Comparison of ENCODE assay signal across 8 cellular contexts in genomic region chr17:1829189-1829578, GRCh38. TPM values are rescaled to one million over a fixed set of nuclear protein-coding genes. Genes with fewer than 3 reads are reported as not detected.
DNase-seq lines count a peak whose midpoint lies in the region; ATAC-seq, FAIRE-seq and TF ChIP-seq lines count a peak whose summit lies in the region.

No MANE protein-coding gene starts in this region.

- H3K4ac ChIP-seq in mesenchymal stem cell (ENCODE audit: low read depth in 1 of 2, low read length in 2 of 2): peak overlapping the region; percentile 31 to 67

- POLR2A ChIA-PET in A549 (lab: Yijun Ruan, JAX): interaction anchor here (0.7 to 1.4 kb wide), 7 partner anchors 9 to 112 kb away, joined by 3 to 13 read pairs (median 5); partner anchors contain the start of gene WDR81

- no peak overlapping the region for H2BK15ac ChIP-seq in mesenchymal stem cell (ENCODE audit: low read depth, poor library complexity, severe bottlenecking)

- CTCF ChIA-PET in A549 (lab: Yijun Ruan, JAX): interaction anchor here (0.5 to 1.3 kb wide), 7 partner anchors 8 to 165 kb away, joined by 3 to 4 read pairs (median 3); no protein-coding TSS in a partner anchor

- TF ChIP-seq CTCF in A549 (IDR thresholded peaks at IDR 0.05) (no peak), colonic mucosa (IDR thresholded peaks at IDR 0.05) (no peak), vagina (IDR thresholded peaks at IDR 0.05) (no peak), D721Med (IDR thresholded peaks at IDR 0.05; ENCODE audit: insufficient read depth, missing control alignments) (no peak)

- H2AK5ac ChIP-seq in mesenchymal stem cell (ENCODE audit: low read length, severe bottlenecking): peak overlapping the region; percentile 22

- FAIRE-seq in A549 (lab: Jason Lieb, UNC) (no peak), D721Med (lab: Jason Lieb, UNC) (no peak)

- H3K18ac ChIP-seq in mesenchymal stem cell (ENCODE audit: low read depth in 1 of 2, low read length in 2 of 2): peak overlapping the region in 1 of 2 experiments; percentile 93

- H3K9me3 ChIP-seq in A549: no peaks in the 10 kb centered on the region
- no peaks in the 10 kb centered on the region for H3K9me3 ChIP-seq in colonic mucosa
- no peaks in the 10 kb centered on the region for H3K9me3 ChIP-seq in mesenchymal stem cell (ENCODE audit: control insufficient read depth, low read length)
- H3K9me3 ChIP-seq in vagina: no peaks in the 10 kb centered on the region

- H2BK120ac ChIP-seq in mesenchymal stem cell (ENCODE audit: low read depth, low read length): no peak overlapping the region

- H3K36me3 ChIP-seq in colonic mucosa (no peaks in the 10 kb centered on the region), mesenchymal stem cell (ENCODE audit: control insufficient read depth in 1 of 2, insufficient read depth in 2 of 2, low read depth in 1 of 2, low read length in 2 of 2) (peaks cover 17 to 38% of the 10 kb centered on the region in 2 experiments), vagina (peaks cover 0 to 6% of the 10 kb centered on the region in 2 donors)

- WGBS in A549 (ENCODE audit: missing lambda C conversion rate): under 1% methylated on average over 13 of the region's 13 CpGs
- WGBS in mesenchymal stem cell: under 1% methylated on average over 13 of the region's 13 CpGs

- no peak overlapping the region for H4K91ac ChIP-seq in mesenchymal stem cell (ENCODE audit: low read length)

- TF ChIP-seq POLR2A in A549 (IDR thresholded peaks at IDR 0.05; ENCODE audit: low read length) (no peak), vagina (IDR thresholded peaks at IDR 0.05) (no peak)

- H3K79me1 ChIP-seq in mesenchymal stem cell (replicated peaks; ENCODE audit: low read length, poor library complexity, severe bottlenecking): peaks cover 21% of the 10 kb centered on the region

- H3K23ac ChIP-seq in mesenchymal stem cell (ENCODE audit: low read length in 2 of 2): no peak overlapping the region

- TF ChIP-seq EP300 in A549 (IDR thresholded peaks at IDR 0.05): no peak

- no peak overlapping the region for H2BK5ac ChIP-seq in mesenchymal stem cell (ENCODE audit: low read depth, low read length, poor library complexity, severe bottlenecking)

- peak overlapping the region; percentile 76 for H3K4me3 ChIP-seq in A549
- H3K4me3 ChIP-seq in colonic mucosa: peak overlapping the region; percentile 97
- H3K4me3 ChIP-seq in mesenchymal stem cell (ENCODE audit: insufficient read depth in 1 of 2, low read depth in 1 of 2, low read length in 2 of 2): peak overlapping the region; percentile 92 to 95
- peak overlapping the region; percentile 78 to 85 for H3K4me3 ChIP-seq in vagina

- H4K8ac ChIP-seq in mesenchymal stem cell (ENCODE audit: low read length): peak overlapping the region; percentile 61

- ATAC-seq in A549: peak; percentile 61 to 72
- peak; percentile 3 for ATAC-seq in GM18867 (IDR thresholded peaks at IDR 0.05; ENCODE audit: unreplicated experiment)

- intact Hi-C loops in colonic mucosa (cut with DNase I): loop anchor here (5.0 kb wide), 1 partner anchor 177 kb away; no protein-coding TSS in a partner anchor
- intact Hi-C loops in vagina (cut with DNase I): no loop called here

- DNase-seq in A549 (ENCODE audit: low read depth in 1 of 2, low spot score in 1 of 2) (peak in 1 of 2 experiments; percentile 52), NCI-H2171 treated with DMSO at 0.1 percent for 48 hours (lab: John Stamatoyannopoulos, UW) (peak; percentile 68), colonic mucosa (peak; percentile 63), mesenchymal stem cell (no peak), vagina (ENCODE audit: extremely low spot score in 2 of 2) (no peak), SK-N-DZ (ENCODE audit: low spot score) (no peak), D721Med (ENCODE audit: insufficient read length, low spot score) (no peak)

- H3K27ac ChIP-seq in A549: peak overlapping the region; percentile 89
- peak overlapping the region; percentile 74 for H3K27ac ChIP-seq in colonic mucosa
- no peak overlapping the region for H3K27ac ChIP-seq in mesenchymal stem cell (ENCODE audit: low read length, poor library complexity, severe bottlenecking)
- peak overlapping the region; percentile 85 for H3K27ac ChIP-seq in vagina

- H3K4me2 ChIP-seq in A549: peak overlapping the region; percentile 83
- peak overlapping the region; percentile 84 for H3K4me2 ChIP-seq in mesenchymal stem cell (ENCODE audit: low read length, poor library complexity, severe bottlenecking)

- H2BK12ac ChIP-seq in mesenchymal stem cell (ENCODE audit: low read length in 2 of 2): peak overlapping the region in 1 of 2 experiments; percentile 54

- peak overlapping the region in 1 of 2 experiments; percentile 51 for H3K14ac ChIP-seq in mesenchymal stem cell (ENCODE audit: low read length in 2 of 2)

- TF ChIP-seq RAD21 in A549 (conservative IDR thresholded peaks at IDR 0.05 in 1 of 2, IDR thresholded peaks at IDR 0.05 in 1 of 2): no peak

- peak overlapping the region; percentile 81 for H2AFZ ChIP-seq in mesenchymal stem cell (ENCODE audit: low read depth, low read length)

- H3K4me1 ChIP-seq in A549 (peaks cover 13% of the 10 kb centered on the region; the same call in 2 of the 3 replicates), colonic mucosa (peaks cover 10% of the 10 kb centered on the region), mesenchymal stem cell (ENCODE audit: control insufficient read depth, insufficient read depth, low read depth, low read length) (peaks cover 7% of the 10 kb centered on the region), vagina (peaks cover 37% of the 10 kb centered on the region)

- H3K9ac ChIP-seq in colonic mucosa (ENCODE audit: low read depth in 2 of 2, low read length in 2 of 2) (peak overlapping the region; percentile 82 to 85), mesenchymal stem cell (ENCODE audit: low read length) (peak overlapping the region; percentile 87)

- no peaks in the 10 kb centered on the region for H3K27me3 ChIP-seq in colonic mucosa
- no peaks in the 10 kb centered on the region for H3K27me3 ChIP-seq in mesenchymal stem cell (ENCODE audit: control insufficient read depth in 1 of 2, insufficient read depth in 1 of 2, low read length in 2 of 2)
- H3K27me3 ChIP-seq in vagina: no peaks in the 10 kb centered on the region

TF ChIP-seq in A549, 52 proteins besides CTCF, POLR2A, EP300 and RAD21:
- TF ChIP-seq RARB (CRISPR knock-in tag; IDR thresholded peaks at IDR 0.05) (no peak), ZFP36 (IDR thresholded peaks at IDR 0.05; ENCODE audit: borderline replicate concordance, partially characterized antibody) (peak; percentile 100), NR3C1 (IDR thresholded peaks at IDR 0.05) (no peak)
TF ChIP-seq in A549: peak in this region for 1.

RNA-seq across cellular contexts. Expression of gene SMYD4, which starts 0.5 kb away (rescaled TPM):
- 12.1 and 12.4 TPM in 2 replicates for polyA plus RNA-seq in A549 (2011; rRNA removed)
- polyA plus RNA-seq in A549 (2012; cell fraction: cytosol; rRNA removed): 6.3 and 7.6 TPM in 2 replicates
- polyA plus RNA-seq in A549 (2012; cell fraction: nucleus; rRNA removed): 9.8 and 10.8 TPM in 2 replicates
- polyA plus RNA-seq in A549 (2017; fragmentation: RNase III; extraction: RNeasy Plus Mini Kit Qiagen cat#74134 plus additional on column Dnase treatment): 9.8 to 11.1 TPM (median 10.4 TPM) in 3 replicates
- polyA minus RNA-seq in A549 (2011; rRNA and poly(A)+ RNA removed): 25.1 and 26.9 TPM in 2 replicates
- total RNA-seq in colonic mucosa: 10 to 100 TPM in 1 of 2 donors, 1 to 10 TPM in 1; 8.0 to 14.7 TPM
- polyA plus RNA-seq in mesenchymal stem cell (2013, experiment 1 of 2): 5.1 TPM
- 4.8 TPM for polyA plus RNA-seq in mesenchymal stem cell (2013, experiment 2 of 2)
- total RNA-seq in vagina: 16.7 TPM
- 18.8 and 23.3 TPM in 2 replicates for polyA plus RNA-seq in SK-N-DZ (2014; cell fraction: cytosol; rRNA removed)
- 18.7 and 33.4 TPM in 2 replicates for polyA plus RNA-seq in SK-N-DZ (2014; cell fraction: nucleus; rRNA removed)

RNA-seq across cellular contexts. Expression of gene RPA1, which starts 0.6 kb away (rescaled TPM):
- polyA plus RNA-seq in A549 (2011; rRNA removed) (136 and 145 TPM in 2 replicates), A549 (2017; fragmentation: RNase III; extraction: RNeasy Plus Mini Kit Qiagen cat#74134 plus additional on column Dnase treatment) (72.2 to 77.1 TPM (median 73.4 TPM) in 3 replicates)
- polyA plus RNA-seq in A549 (2012; cell fraction: cytosol; rRNA removed): 65.7 and 68.3 TPM in 2 replicates
- polyA plus RNA-seq in A549 (2012; cell fraction: nucleus; rRNA removed): 68.0 and 96.5 TPM in 2 replicates
- 96.4 and 129 TPM in 2 replicates for polyA minus RNA-seq in A549 (2011; rRNA and poly(A)+ RNA removed)
- total RNA-seq in colonic mucosa (100 to 1,000 TPM in 1 of 2 donors, 10 to 100 TPM in 1; 63.4 to 105 TPM), vagina (30.9 TPM)
- 21.9 TPM for polyA plus RNA-seq in mesenchymal stem cell (2013, experiment 1 of 2)
- polyA plus RNA-seq in mesenchymal stem cell (2013, experiment 2 of 2): 22.1 TPM
- 20.6 and 27.8 TPM in 2 replicates for polyA plus RNA-seq in SK-N-DZ (2014; cell fraction: cytosol; rRNA removed)
- polyA plus RNA-seq in SK-N-DZ (2014; cell fraction: nucleus; rRNA removed): 24.8 and 38.3 TPM in 2 replicates

Comparison
In these comparisons a context has a peak if more than half of its experiments do, and no peak if none do; other contexts are left out.
1. DNase-seq: peak in NCI-H2171 treated with DMSO at 0.1 percent for 48 hours (single experiment) and colonic mucosa (single experiment); none in mesenchymal stem cell (single experiment), vagina (0 of 2), SK-N-DZ (single experiment) and D721Med (single experiment).
2. Peak in every context shown above with its lines, with median percentiles within 50 percentile points of each other: H3K4me3 ChIP-seq.